In genomic region chr2:38599706-38600105, GRCh38 we compare ENCODE assay signal across 9 cellular contexts. TPM values are rescaled to one million over a fixed set of nuclear protein-coding genes. Genes with fewer than 3 reads are reported as not detected.
DNase-seq lines count a peak whose midpoint lies in the region; ATAC-seq lines count a peak whose summit lies in the region.
"Had no signal": no experiment of that assay in that cellular context is flagged by ENCODE, and none has a peak within 500 bp of the region (broad histone marks: within the 10 kb centered on the region; RNA-seq: fewer than 3 reads in every experiment).

No MANE protein-coding gene starts in this region.

- peak overlapping the region; percentile 57 to 97 (median 94) for H3K9ac ChIP-seq in skeletal muscle tissue (ENCODE audit: low read depth in 1 of 3, low read length in 3 of 3)

- peak overlapping the region; percentile 90 for H3K4me3 Mint-ChIP-seq in T-helper 2 cell treated with Interferon-gamma antibody and Interleukin-4, amounts not matched to agents 5 μg/mL and 100 μg/mL, for 36 hours
- H3K4me3 Mint-ChIP-seq in T-helper 17 cell = peak overlapping the region; percentile 96

- H3K36me3 ChIP-seq in skeletal muscle tissue (ENCODE audit: control insufficient read depth in 3 of 3, insufficient read depth in 3 of 3, low read length in 3 of 3) = no peaks in the 10 kb centered on the region

- H3K27me3 ChIP-seq in skeletal muscle tissue (ENCODE audit: control insufficient read depth in 3 of 3, insufficient read depth in 3 of 3, low read length in 3 of 3) = no peaks in the 10 kb centered on the region

- no peaks in the 10 kb centered on the region for H3K27me3 Mint-ChIP-seq in T-helper 2 cell treated with Interferon-gamma antibody and Interleukin-4, amounts not matched to agents 5 μg/mL and 100 μg/mL, for 36 hours (ENCODE audit: low read depth)
- no peaks in the 10 kb centered on the region for H3K27me3 Mint-ChIP-seq in T-helper 17 cell

- ATAC-seq in T-helper 17 cell (no peak), GM18870 (IDR thresholded peaks at IDR 0.05; ENCODE audit: unreplicated experiment) (no peak)

- peak overlapping the region; percentile 99 for H3K27ac ChIP-seq in skeletal muscle tissue (ENCODE audit: low read depth, low read length)

- no peaks in the 10 kb centered on the region for H3K9me3 Mint-ChIP-seq in T-helper 2 cell treated with Interferon-gamma antibody and Interleukin-4, amounts not matched to agents 5 μg/mL and 100 μg/mL, for 36 hours

- H3K9me3 ChIP-seq in T-helper 17 cell (ENCODE audit: control insufficient read depth, low read length, poor library complexity, severe bottlenecking) = no peaks in the 10 kb centered on the region
- H3K9me3 ChIP-seq in skeletal muscle tissue (ENCODE audit: control insufficient read depth in 3 of 3, low read length in 3 of 3) = no peaks in the 10 kb centered on the region

- peaks cover 22% of the 10 kb centered on the region for H3K36me3 Mint-ChIP-seq in T-helper 2 cell treated with Interferon-gamma antibody and Interleukin-4, amounts not matched to agents 5 μg/mL and 100 μg/mL, for 36 hours (ENCODE audit: low read depth)
- peaks cover 2% of the 10 kb centered on the region for H3K36me3 Mint-ChIP-seq in T-helper 17 cell (ENCODE audit: low read depth)

- DNase-seq in T-helper 2 cell treated with Interferon-gamma antibody and Interleukin-4, amounts not matched to agents 5 μg/mL and 100 μg/mL, for 36 hours (ENCODE audit: low spot score) = no peak
- no peak for DNase-seq in T-helper 2 cell
- DNase-seq in T-helper 17 cell = no peak
- peak; percentile 29 for DNase-seq in fibroblast of peridontal ligament (ENCODE audit: extremely low read depth)
- DNase-seq in NCI-H2107 treated with DMSO at 0.1 percent for 48 hours (lab: John Stamatoyannopoulos, UW; ENCODE audit: unreplicated experiment) = no peak
- no peak for DNase-seq in middle frontal gyrus (ENCODE audit: extremely low spot score, low spot score)
- DNase-seq: NCI-H2107 had no signal

- peaks cover 52% of the 10 kb centered on the region for H3K4me1 Mint-ChIP-seq in T-helper 2 cell treated with Interferon-gamma antibody and Interleukin-4, amounts not matched to agents 5 μg/mL and 100 μg/mL, for 36 hours (ENCODE audit: low read depth)
- peaks cover 49% of the 10 kb centered on the region for H3K4me1 Mint-ChIP-seq in T-helper 17 cell

- peak overlapping the region; percentile 37 to 75 (median 47) for H3K4me3 ChIP-seq in skeletal muscle tissue (ENCODE audit: low read length in 3 of 3)

- peak overlapping the region; percentile 20 for H3K27ac Mint-ChIP-seq in T-helper 2 cell treated with Interferon-gamma antibody and Interleukin-4, amounts not matched to agents 5 μg/mL and 100 μg/mL, for 36 hours
- peak overlapping the region; percentile 98 for H3K27ac Mint-ChIP-seq in T-helper 17 cell

- peaks cover 29 to 38% (median 33%) of the 10 kb centered on the region in 3 donors for H3K4me1 ChIP-seq in skeletal muscle tissue (ENCODE audit: control insufficient read depth in 3 of 3, insufficient read depth in 3 of 3, low read length in 3 of 3)

RNA-seq across cellular contexts. Expression of gene HNRNPLL, which starts 3.0 kb away (rescaled TPM):
- total RNA-seq in T-helper 17 cell (10 to 100 TPM; 81.5 to 91.5 TPM), skeletal muscle tissue (48.0 TPM)
